In genomic region chr2:26309921-26310320, GRCh38 we compare ENCODE assay signal across 28 cellular contexts. TPM values are rescaled to one million over a fixed set of nuclear protein-coding genes. Genes with fewer than 3 reads are reported as not detected.
DNase-seq lines count a peak whose midpoint lies in the region; ATAC-seq, FAIRE-seq and TF ChIP-seq lines count a peak whose summit lies in the region.
"Had no signal": no experiment of that assay in that cellular context is flagged by ENCODE, and none has a peak within 500 bp of the region (broad histone marks: within the 10 kb centered on the region; RNA-seq: fewer than 3 reads in every experiment).

No MANE protein-coding gene starts in this region.

- no peaks in the 10 kb centered on the region for H3K27me3 ChIP-seq in H1 (replicated peaks in 1 of 4; ENCODE audit: control insufficient read depth in 3 of 4, extremely low read depth in 1 of 4, insufficient read depth in 3 of 4, low read length in 3 of 4)
- H3K27me3 ChIP-seq: BE2C, BLaER1 had no signal

- ATAC-seq in stimulated activated naive B cell treated with anti-CD40 and anti-IgM and Interleukin-4, amounts not matched to agents 10 μg/mL and 1 μg/mL and 100 μg/mL, for 72 hours (replicated peaks) = no peak
- ATAC-seq: GM12878 had no signal

- H3K23ac ChIP-seq in H1 (ENCODE audit: insufficient read length) = no peak overlapping the region

- no peaks in the 10 kb centered on the region for H3K79me1 ChIP-seq in H1 (ENCODE audit: low read depth, low read length)

- no peak overlapping the region for H3K4me2 ChIP-seq in H1 (ENCODE audit: insufficient read depth in 1 of 2, low read depth in 2 of 2, low read length in 2 of 2)
- H3K4me2 ChIP-seq: BLaER1 had no signal

- H2BK20ac ChIP-seq in H1 (ENCODE audit: low read length) = no peak overlapping the region

- H4K20me1 ChIP-seq in H1 (replicated peaks in 1 of 2; ENCODE audit: control insufficient read depth in 1 of 2, insufficient read depth in 2 of 2, low read length in 2 of 2) = peaks cover 0 to 1% of the 10 kb centered on the region in 2 experiments
- H4K20me1 ChIP-seq: BLaER1 had no signal

- no peak overlapping the region for H2BK15ac ChIP-seq in H1 (ENCODE audit: low read length)

- no peak overlapping the region for H4K5ac ChIP-seq in H1 (ENCODE audit: insufficient read length, low read depth, low read length)

- no peak overlapping the region for H2BK12ac ChIP-seq in H1 (ENCODE audit: low read depth, low read length)

- no peaks in the 10 kb centered on the region for H3K79me2 ChIP-seq in H1 (ENCODE audit: control insufficient read depth in 1 of 2, insufficient read depth in 2 of 2, low read length in 2 of 2)

- H3K36me3 ChIP-seq in H1 (ENCODE audit: control insufficient read depth in 2 of 4, insufficient read depth in 4 of 4, low read length in 3 of 4) = peaks cover 0 to 2% (median under 1%) of the 10 kb centered on the region in 4 experiments; a peak in 1 of 8 replicates
- no peaks in the 10 kb centered on the region for H3K36me3 ChIP-seq in kidney (ENCODE audit: control insufficient read depth in 1 of 2, insufficient read depth in 2 of 2, low read length in 2 of 2)
- H3K36me3 ChIP-seq: BE2C, BLaER1 had no signal

- no peaks in the 10 kb centered on the region for H3K23me2 ChIP-seq in H1 (ENCODE audit: low read depth, low read length)

- H2AFZ ChIP-seq in H1 (ENCODE audit: low read length) = no peak overlapping the region

- H3K4me1 Mint-ChIP-seq in stimulated activated naive B cell treated with anti-CD40 and anti-IgM and Interleukin-4, amounts not matched to agents 10 μg/mL and 1 μg/mL and 100 μg/mL, for 72 hours = no peaks in the 10 kb centered on the region
- H3K4me1 Mint-ChIP-seq: CD14-positive monocyte; CD4-positive, alpha-beta memory T cell; CD4-positive, CD25-positive, alpha-beta regulatory T cell; CD8-positive, alpha-beta memory T cell had no signal

- H3K4me3 Mint-ChIP-seq in stimulated activated naive B cell treated with anti-CD40 and anti-IgM and Interleukin-4, amounts not matched to agents 10 μg/mL and 1 μg/mL and 100 μg/mL, for 72 hours = no peak overlapping the region
- H3K4me3 Mint-ChIP-seq: CD14-positive monocyte; CD4-positive, alpha-beta memory T cell; CD4-positive, CD25-positive, alpha-beta regulatory T cell; CD8-positive, alpha-beta memory T cell had no signal

- no peak overlapping the region for H3K56ac ChIP-seq in H1 (replicated peaks; ENCODE audit: insufficient read length, low read depth, low read length)

- H3K14ac ChIP-seq in H1 (ENCODE audit: insufficient read length) = no peak overlapping the region

- TF ChIP-seq EP300 in H1 (IDR thresholded peaks at IDR 0.05; ENCODE audit: borderline replicate concordance in 1 of 2, low read depth in 2 of 2, low read length in 2 of 2) = no peak

- no peaks in the 10 kb centered on the region for H3K27me3 Mint-ChIP-seq in stimulated activated naive B cell treated with anti-CD40 and anti-IgM and Interleukin-4, amounts not matched to agents 10 μg/mL and 1 μg/mL and 100 μg/mL, for 72 hours
- H3K27me3 Mint-ChIP-seq: CD4-positive, alpha-beta memory T cell; CD4-positive, CD25-positive, alpha-beta regulatory T cell; CD8-positive, alpha-beta memory T cell had no signal

- POLR2A ChIA-PET in H1 (lab: Charles Lee; ENCODE audit: partially characterized antibody) = interaction anchor here (1.9 to 6.2 kb wide), 2 partner anchors 9 to 10 kb away, joined by 4 to 34 read pairs; no protein-coding TSS in a partner anchor

- CTCF ChIA-PET in H1 (lab: Charles Lee; ENCODE audit: partially characterized antibody) = interaction anchor here (0.8 to 1.9 kb wide), 5 partner anchors 9 to 160 kb away, joined by 3 to 8 read pairs (median 4); partner anchors contain the start of genes HADHA and HADHB

- H3K9ac ChIP-seq in H1 (replicated peaks in 1 of 4; ENCODE audit: extremely low read depth in 1 of 4, low read depth in 3 of 4, low read length in 3 of 4) = no peak overlapping the region
- H3K9ac ChIP-seq in kidney (ENCODE audit: low read length in 2 of 2) = no peak overlapping the region
- H3K9ac ChIP-seq: BLaER1 had no signal

- H3K36me3 Mint-ChIP-seq in stimulated activated naive B cell treated with anti-CD40 and anti-IgM and Interleukin-4, amounts not matched to agents 10 μg/mL and 1 μg/mL and 100 μg/mL, for 72 hours = peaks cover 0 to 9% of the 10 kb centered on the region in 2 donors
- H3K36me3 Mint-ChIP-seq: CD8-positive, alpha-beta memory T cell had no signal

- peaks cover 0 to 3% (median 1%) of the 10 kb centered on the region in 4 experiments; a peak in 3 of 7 replicates for H3K4me1 ChIP-seq in H1 (replicated peaks in 1 of 4; ENCODE audit: control insufficient read depth in 3 of 4, insufficient read depth in 4 of 4, low read length in 3 of 4)
- no peaks in the 10 kb centered on the region for H3K4me1 ChIP-seq in kidney (ENCODE audit: control insufficient read depth in 1 of 2, insufficient read depth in 1 of 2, low read depth in 1 of 2, low read length in 2 of 2)
- H3K4me1 ChIP-seq: BE2C, BLaER1 had no signal

- H3K4ac ChIP-seq in H1 (replicated peaks; ENCODE audit: insufficient read length, low read depth, low read length) = no peak overlapping the region

- 0 out of 2 replicates have a peak overlapping the region, but pooled peaks have one; percentile 64 for H4K8ac ChIP-seq in H1 (ENCODE audit: extremely low read depth, insufficient read depth, low read length)

- H2BK120ac ChIP-seq in H1 (replicated peaks; ENCODE audit: low read depth, low read length) = no peak overlapping the region

- FAIRE-seq in H1 (lab: Jason Lieb, UNC) (no peak), kidney (lab: Jason Lieb, UNC) (no peak)
- FAIRE-seq: A204.1, GM12878, GM12892, GM18507 had no signal

- TF ChIP-seq POLR2A in H1 (IDR thresholded peaks at IDR 0.05; ENCODE audit: control extremely low read depth in 1 of 2, low read depth in 2 of 2, low read length in 2 of 2) = no peak

- H3K18ac ChIP-seq in H1 (ENCODE audit: extremely low read depth, low read length) = no peak overlapping the region

- no peak overlapping the region for H3K27ac ChIP-seq in H1 (ENCODE audit: low read depth, low read length)
- no peak overlapping the region for H3K27ac ChIP-seq in kidney (ENCODE audit: low read depth in 2 of 2, low read length in 2 of 2)
- H3K27ac ChIP-seq: BLaER1 had no signal

- H3K9me3 ChIP-seq in H1 (ENCODE audit: insufficient read depth in 2 of 2, low read depth in 1 of 2, low read length in 1 of 2) (no peaks in the 10 kb centered on the region), kidney (ENCODE audit: control insufficient read depth in 1 of 2, low read length in 2 of 2) (no peaks in the 10 kb centered on the region)
- H3K9me3 ChIP-seq: BE2C, BLaER1 had no signal

- no peak overlapping the region for H2BK5ac ChIP-seq in H1 (ENCODE audit: low read depth, low read length)

- no peak for TF ChIP-seq RAD21 in H1 (IDR thresholded peaks at IDR 0.05 in 1 of 2, conservative IDR thresholded peaks at IDR 0.05 in 1 of 2; ENCODE audit: low read depth in 2 of 2, low read length in 2 of 2)

- WGBS in H1 (ENCODE audit: extremely low coverage in 1 of 2, insufficient coverage in 1 of 2, insufficient read length in 1 of 2, insufficient replicate concordance in 2 of 2, low coverage in 1 of 2, low lambda C conversion rate in 2 of 2, missing lambda C conversion rate in 1 of 2), 2 experiments = 85% methylated on average over 10 of the region's 10 CpGs; no CpG with 5 or more reads in 1 of the 2 experiments

- no peak for TF ChIP-seq CTCF in H1 (IDR thresholded peaks at IDR 0.05; ENCODE audit: control extremely low read depth in 1 of 3, insufficient read depth in 1 of 3, low read depth in 1 of 3, low read length in 3 of 3)
- TF ChIP-seq CTCF in kidney (IDR thresholded peaks at IDR 0.05; ENCODE audit: borderline replicate concordance, extremely low read depth, insufficient read depth) = no peak

- DNase-seq in H1 (ENCODE audit: low read depth in 1 of 2, low spot score in 2 of 2) (no peak), kidney (peak; percentile 33), SIG-M5 (lab: John Stamatoyannopoulos, UW) (no peak), NCI-H345 treated with DMSO at 0.1 percent for 48 hours (lab: John Stamatoyannopoulos, UW; ENCODE audit: unreplicated experiment) (no peak)
- no peak for DNase-seq in stimulated activated naive B cell treated with anti-CD40 and anti-IgM and Interleukin-4, amounts not matched to agents 10 μg/mL and 1 μg/mL and 100 μg/mL, for 72 hours
- DNase-seq: 8988T; ACHN; BE2C; C1 segment of cervical spinal cord; CD4-positive, alpha-beta memory T cell; CD4-positive, CD25-positive, alpha-beta regulatory T cell; CD8-positive, alpha-beta memory T cell; COR-L47; DMS 273 treated with DMSO at 0.1 percent for 48 hours; DMS153; DMS53; DMS79; DND-41; EL; GDM1 had no signal

- H3K4me3 ChIP-seq in H1 (ENCODE audit: extremely low read depth in 1 of 4, insufficient read depth in 2 of 4, low read depth in 3 of 4, low read length in 4 of 4) (no peak overlapping the region), kidney (ENCODE audit: low read length in 2 of 2) (no peak overlapping the region)
- H3K4me3 ChIP-seq: BLaER1, GM12878 had no signal

- intact Hi-C loops in kidney (cut with DNase I) = no loop called here

- H3K9me3 Mint-ChIP-seq in stimulated activated naive B cell treated with anti-CD40 and anti-IgM and Interleukin-4, amounts not matched to agents 10 μg/mL and 1 μg/mL and 100 μg/mL, for 72 hours = no peaks in the 10 kb centered on the region
- H3K9me3 Mint-ChIP-seq: CD4-positive, alpha-beta memory T cell; CD4-positive, CD25-positive, alpha-beta regulatory T cell; CD8-positive, alpha-beta memory T cell had no signal

- H2AK5ac ChIP-seq in H1 (ENCODE audit: low read depth, low read length) = no peak overlapping the region

- H3K27ac Mint-ChIP-seq in stimulated activated naive B cell treated with anti-CD40 and anti-IgM and Interleukin-4, amounts not matched to agents 10 μg/mL and 1 μg/mL and 100 μg/mL, for 72 hours = peak overlapping the region; percentile 20
- H3K27ac Mint-ChIP-seq: CD14-positive monocyte; CD4-positive, CD25-positive, alpha-beta regulatory T cell; CD8-positive, alpha-beta memory T cell had no signal

- H4K91ac ChIP-seq in H1 (replicated peaks; ENCODE audit: insufficient read length, low read length) = no peak overlapping the region

RNA-seq across cellular contexts. Expression of gene SELENOI, which starts 36.0 kb away (rescaled TPM):
- total RNA-seq in H1 (2021; fragmentation: NEBNext Ultra II Directional; extraction: Animal tissue kit (Norgen Biotek cat#: 25700)) = 54.8 and 63.8 TPM in 2 replicates
- polyA plus RNA-seq in H1 (2011; rRNA removed) (15.9 and 22.2 TPM in 2 replicates), kidney (ENCODE audit: insufficient read depth, low read depth, low replicate concordance) (5.3 TPM)
- polyA plus RNA-seq in H1 (2011; cell fraction: cytosol; rRNA removed) = 12.4 TPM
- 16.6 TPM for polyA plus RNA-seq in H1 (2011; cell fraction: nucleus; rRNA removed)
- polyA plus RNA-seq in H1 (2012, experiment 1 of 2) = 10.4 to 21.8 TPM (median 16.9 TPM) in 4 replicates
- 1.2 TPM for polyA plus RNA-seq in H1 (2012, experiment 2 of 2)
- 33.6 TPM for polyA plus RNA-seq in H1 (2013, experiment 1 of 2)
- polyA plus RNA-seq in H1 (2013, experiment 2 of 2) = 35.8 TPM
- 175 and 199 TPM in 2 replicates for polyA minus RNA-seq in H1 (2011; rRNA and poly(A)+ RNA removed)
- polyA minus RNA-seq in H1 (2011; cell fraction: cytosol; rRNA and poly(A)+ RNA removed) = 20.9 TPM
- 44.0 TPM for polyA minus RNA-seq in H1 (2011; cell fraction: nucleus; rRNA and poly(A)+ RNA removed)
- 23.7 TPM for total RNA-seq in kidney

RNA-seq across cellular contexts. Expression of gene ADGRF3, which starts 36.7 kb away (rescaled TPM):
- 0.69 and 0.75 TPM in 2 replicates for total RNA-seq in H1 (2021; fragmentation: NEBNext Ultra II Directional; extraction: Animal tissue kit (Norgen Biotek cat#: 25700))
- 0.31 and 0.54 TPM in 2 replicates for polyA plus RNA-seq in H1 (2011; rRNA removed)
- 0.28 TPM for polyA plus RNA-seq in H1 (2011; cell fraction: cytosol; rRNA removed)
- polyA plus RNA-seq in H1 (2011; cell fraction: nucleus; rRNA removed) = 2.2 TPM
- 0.83 to 2.3 TPM (median 0.95 TPM) in 4 replicates for polyA plus RNA-seq in H1 (2012, experiment 1 of 2)
- polyA plus RNA-seq in H1 (2012, experiment 2 of 2) = 0.22 TPM
- 0.67 TPM for polyA plus RNA-seq in H1 (2013, experiment 1 of 2)
- 0.31 TPM for polyA plus RNA-seq in H1 (2013, experiment 2 of 2)
- 0.54 and 1.2 TPM in 2 replicates for polyA minus RNA-seq in H1 (2011; rRNA and poly(A)+ RNA removed)
- not detected for polyA minus RNA-seq in H1 (2011; cell fraction: cytosol; rRNA and poly(A)+ RNA removed)
- polyA minus RNA-seq in H1 (2011; cell fraction: nucleus; rRNA and poly(A)+ RNA removed) = 0.30 TPM
- 0.94 TPM for total RNA-seq in kidney
- polyA plus RNA-seq in kidney (ENCODE audit: insufficient read depth, low read depth, low replicate concordance) = 1.8 TPM
- total RNA-seq: Daoy had no signal
- polyA plus RNA-seq: AG04450, CD14-positive monocyte had no signal
